8 cellular contexts compared by ENCODE assay signal in genomic region chr5:61408476-61409168, GRCh38.
DNase-seq lines count a peak whose midpoint lies in the region; TF ChIP-seq lines count a peak whose summit lies in the region.

No MANE protein-coding gene starts in this region.

- intact Hi-C loops in activated T-helper 1 cell treated with anti-CD3 and anti-CD28 coated beads, Interleukin-12 subunit alpha, Interleukin-12 subunit beta, Interleukin-2, Interleukin-4 antibody, amounts not matched to agents 30 ng/mL and 10 ng/mL and 1 ng/mL, durations not matched to agents 14 hours and 24 hours and 36 hours (cut with micrococcal nuclease), result loop anchor here (1.0 to 10.0 kb wide), 11 partner anchors 76 to 994 kb away; partner anchors contain the start of genes DEPDC1B, DIMT1, ERCC8 and NDUFAF2
- intact Hi-C loops in esophagus squamous epithelium (cut with DNase I), result no loop called here

- TF ChIP-seq POLR2A in esophagus squamous epithelium (IDR thresholded peaks at IDR 0.05), result no peak

- H3K4me1 ChIP-seq in esophagus squamous epithelium (peaks cover 4 to 28% (median 9%) of the 10 kb centered on the region in 3 donors), muscle layer of duodenum (ENCODE audit: control insufficient read depth in 1 of 2, insufficient read depth in 2 of 2, low read length in 2 of 2) (peaks cover 16 to 34% of the 10 kb centered on the region in 2 donors)

- peak overlapping the region; percentile 59 for H3K4me3 Mint-ChIP-seq in activated T-helper 1 cell treated with anti-CD3 and anti-CD28 coated beads, Interleukin-12 subunit alpha, Interleukin-12 subunit beta, Interleukin-2, Interleukin-4 antibody, amounts not matched to agents 30 ng/mL and 10 ng/mL and 1 ng/mL, durations not matched to agents 14 hours and 24 hours and 36 hours

- DNase-seq in Daoy (ENCODE audit: low read depth) (peak; percentile 100), H7 (peak; percentile 93), LNCaP clone FGC (ENCODE audit: low read depth) (peak; percentile 95), RKO (ENCODE audit: low spot score) (peak; percentile 100), esophagus squamous epithelium (lab: John Stamatoyannopoulos, UW) (peak; percentile 90)
- peak; percentile 90 for DNase-seq in activated T-helper 1 cell treated with anti-CD3 and anti-CD28 coated beads, Interleukin-12 subunit alpha, Interleukin-12 subunit beta, Interleukin-2, Interleukin-4 antibody, amounts not matched to agents 30 ng/mL and 10 ng/mL and 1 ng/mL, durations not matched to agents 14 hours and 24 hours and 36 hours (ENCODE audit: low spot score)
- DNase-seq in stimulated activated CD8-positive, alpha-beta memory T cell treated with anti-CD3 and anti-CD28 coated beads, Interleukin-4, amount 100 ng/mL, for 48 hours, result peak; percentile 98

- H3K27ac Mint-ChIP-seq in activated T-helper 1 cell treated with anti-CD3 and anti-CD28 coated beads, Interleukin-12 subunit alpha, Interleukin-12 subunit beta, Interleukin-2, Interleukin-4 antibody, amounts not matched to agents 30 ng/mL and 10 ng/mL and 1 ng/mL, durations not matched to agents 14 hours and 24 hours and 36 hours, result peak overlapping the region; percentile 56

- no peak for TF ChIP-seq CTCF in LNCaP clone FGC (IDR thresholded peaks at IDR 0.05; ENCODE audit: control insufficient read depth, extremely low read depth, insufficient read depth)
- TF ChIP-seq CTCF in esophagus squamous epithelium (IDR thresholded peaks at IDR 0.05), result peak in 1 of 6 experiments; percentile 16

- H3K27me3 Mint-ChIP-seq in activated T-helper 1 cell treated with anti-CD3 and anti-CD28 coated beads, Interleukin-12 subunit alpha, Interleukin-12 subunit beta, Interleukin-2, Interleukin-4 antibody, amounts not matched to agents 30 ng/mL and 10 ng/mL and 1 ng/mL, durations not matched to agents 14 hours and 24 hours and 36 hours (ENCODE audit: insufficient read depth), result peaks cover 7% of the 10 kb centered on the region

- H3K36me3 ChIP-seq in H7 (replicated peaks; ENCODE audit: control insufficient read depth, insufficient read depth, low read length) (no peaks in the 10 kb centered on the region), esophagus squamous epithelium (no peaks in the 10 kb centered on the region), muscle layer of duodenum (ENCODE audit: control insufficient read depth in 1 of 2, insufficient read depth in 2 of 2, low read length in 2 of 2) (no peaks in the 10 kb centered on the region)

- H3K36me3 Mint-ChIP-seq in activated T-helper 1 cell treated with anti-CD3 and anti-CD28 coated beads, Interleukin-12 subunit alpha, Interleukin-12 subunit beta, Interleukin-2, Interleukin-4 antibody, amounts not matched to agents 30 ng/mL and 10 ng/mL and 1 ng/mL, durations not matched to agents 14 hours and 24 hours and 36 hours (ENCODE audit: low read depth), result peaks cover 3% of the 10 kb centered on the region

- no peaks in the 10 kb centered on the region for H3K9me3 ChIP-seq in esophagus squamous epithelium
- H3K9me3 ChIP-seq in muscle layer of duodenum (ENCODE audit: control insufficient read depth in 1 of 2, low read length in 2 of 2), result no peaks in the 10 kb centered on the region

- no peaks in the 10 kb centered on the region for H3K9me3 Mint-ChIP-seq in activated T-helper 1 cell treated with anti-CD3 and anti-CD28 coated beads, Interleukin-12 subunit alpha, Interleukin-12 subunit beta, Interleukin-2, Interleukin-4 antibody, amounts not matched to agents 30 ng/mL and 10 ng/mL and 1 ng/mL, durations not matched to agents 14 hours and 24 hours and 36 hours

- H3K27ac ChIP-seq in esophagus squamous epithelium (peak overlapping the region; percentile 37 to 72 (median 56)), muscle layer of duodenum (ENCODE audit: low read length) (peak overlapping the region; percentile 67)

- WGBS in esophagus squamous epithelium, 2 donors, result 0 to 1% methylated on average over 19 to 28 of the region's 28 CpGs

- H3K4me3 ChIP-seq in H7 (ENCODE audit: insufficient read depth, low read depth, low read length), result peak overlapping the region; percentile 53
- H3K4me3 ChIP-seq in LNCaP clone FGC (ENCODE audit: low read depth, low read length), result peak overlapping the region; percentile 46
- H3K4me3 ChIP-seq in esophagus squamous epithelium, result peak overlapping the region in 3 of 4 donors; percentile 22 to 44 (median 28)
- H3K4me3 ChIP-seq in muscle layer of duodenum (ENCODE audit: low read depth in 1 of 2, low read length in 2 of 2), result peak overlapping the region in 1 of 2 donors; percentile 9

- H3K4me1 Mint-ChIP-seq in activated T-helper 1 cell treated with anti-CD3 and anti-CD28 coated beads, Interleukin-12 subunit alpha, Interleukin-12 subunit beta, Interleukin-2, Interleukin-4 antibody, amounts not matched to agents 30 ng/mL and 10 ng/mL and 1 ng/mL, durations not matched to agents 14 hours and 24 hours and 36 hours (ENCODE audit: low read depth), result peaks cover 23% of the 10 kb centered on the region

- H3K27me3 ChIP-seq in H7 (ENCODE audit: control insufficient read depth, insufficient read depth, low read length), result no peaks in the 10 kb centered on the region
- H3K27me3 ChIP-seq in esophagus squamous epithelium, result no peaks in the 10 kb centered on the region
- H3K27me3 ChIP-seq in muscle layer of duodenum (ENCODE audit: low read depth, low read length), result no peaks in the 10 kb centered on the region
